ENCODE assay signal across 1 cellular context in the genomic region with DNA sequence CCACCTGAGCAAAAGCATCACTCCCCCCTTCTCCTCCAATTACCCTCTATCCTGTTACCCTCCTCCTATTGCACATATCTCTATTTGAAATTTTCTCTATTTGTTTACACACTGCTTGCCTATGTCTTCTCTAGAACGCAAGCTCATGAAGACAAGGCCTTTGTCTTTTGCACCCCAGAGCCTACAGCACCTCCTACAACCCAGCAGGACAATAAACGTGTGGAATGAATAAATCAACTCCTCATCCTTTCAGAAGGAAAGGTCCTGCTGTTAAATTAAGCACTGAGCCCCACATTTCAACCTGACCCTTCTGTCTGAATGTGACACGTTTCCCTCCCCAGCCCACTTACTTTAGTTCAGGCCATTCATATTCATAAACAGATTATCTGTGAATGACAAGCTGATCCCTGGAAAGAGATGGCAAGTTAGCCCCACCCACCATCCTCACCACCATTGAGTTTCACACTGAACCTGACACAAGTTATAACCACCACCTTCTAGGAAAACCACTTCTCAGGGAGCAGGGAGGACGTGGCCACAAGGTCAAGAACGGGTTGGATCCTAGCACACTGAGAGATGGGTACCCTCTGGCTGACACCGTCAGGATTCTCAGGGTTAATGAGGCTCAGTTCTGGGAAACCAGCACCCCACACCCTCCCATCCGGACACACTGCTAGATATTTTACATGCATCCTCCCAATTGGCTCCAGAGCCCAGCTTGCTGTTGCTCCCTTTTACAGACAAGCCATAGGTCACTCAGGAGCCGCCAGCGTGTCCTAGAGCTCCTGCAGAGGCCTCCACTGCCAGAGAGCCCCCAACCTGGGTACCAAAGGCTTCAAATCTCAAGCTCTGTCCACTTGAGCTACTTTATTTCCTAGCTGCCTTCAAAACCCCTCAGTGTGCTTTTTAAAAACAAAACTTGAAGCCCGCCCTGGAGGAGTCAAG.
TF ChIP-seq lines count a peak whose summit lies in the region.

No MANE protein-coding gene starts in this region.

TF ChIP-seq in HepG2, 621 proteins besides CTCF, POLR2A, EP300 and RAD21 (continued from another document):
- no peak for TF ChIP-seq CENPX (CRISPR knock-in tag; IDR thresholded peaks at IDR 0.05)
